ENCODE assay signal across 15 cellular contexts in the genomic region with DNA sequence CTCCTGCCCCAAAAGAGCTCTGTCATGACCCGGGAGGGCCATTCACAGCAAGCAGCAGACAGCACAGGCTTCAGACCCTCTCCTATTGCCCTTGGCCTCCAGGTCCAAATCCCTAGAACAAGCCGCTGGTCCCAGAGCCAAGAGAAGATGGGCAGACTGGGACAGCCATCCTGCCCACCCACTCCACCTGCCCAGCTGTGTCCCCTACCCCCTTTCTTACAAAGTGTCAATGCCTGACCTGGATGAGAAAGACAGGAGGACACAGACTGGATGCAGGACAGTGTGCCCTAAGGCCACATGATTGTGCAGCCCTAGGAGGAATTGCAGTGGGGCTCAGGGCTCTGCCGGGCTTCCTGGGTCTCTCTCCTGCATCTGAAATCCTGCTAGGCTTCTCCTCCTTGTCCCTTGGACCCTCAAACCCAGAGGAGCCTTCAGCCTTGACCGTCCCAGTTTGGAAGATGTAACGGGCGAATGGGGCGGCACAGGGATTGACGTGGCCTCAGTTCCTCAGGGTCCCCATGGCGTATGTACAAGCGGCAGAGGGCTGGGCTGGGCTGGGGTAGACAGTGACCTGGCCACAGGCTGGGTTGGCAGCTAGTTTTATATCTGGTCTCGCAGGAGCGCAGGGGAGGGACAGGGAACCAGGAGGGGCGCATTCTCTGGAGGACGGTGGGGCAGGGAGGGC. TPM values are rescaled to one million over a fixed set of nuclear protein-coding genes. Genes with fewer than 3 reads are reported as not detected.
DNase-seq lines count a peak whose midpoint lies in the region; ATAC-seq, FAIRE-seq and TF ChIP-seq lines count a peak whose summit lies in the region.
"Had no signal": no experiment of that assay in that cellular context is flagged by ENCODE, and none has a peak within 500 bp of the region (broad histone marks: within the 10 kb centered on the region; RNA-seq: fewer than 3 reads in every experiment).

No MANE protein-coding gene starts in this region.

- TF ChIP-seq CTCF in AG04450 (IDR thresholded peaks at IDR 0.05; ENCODE audit: low read depth, low read length), result no peak
- TF ChIP-seq CTCF in right atrium auricular region (IDR thresholded peaks at IDR 0.05), result no peak
- TF ChIP-seq CTCF in gastrocnemius medialis (IDR thresholded peaks at IDR 0.05 in 4 of 5, conservative IDR thresholded peaks at IDR 0.05 in 1 of 5), result no peak

- ATAC-seq in gastrocnemius medialis (no peak), HG02981 (IDR thresholded peaks at IDR 0.05; ENCODE audit: unreplicated experiment) (no peak)
- ATAC-seq: effector memory CD8-positive, alpha-beta T cell had no signal

- H3K4me3 ChIP-seq in AG04450 (ENCODE audit: low read depth, low read length), result no peak overlapping the region
- H3K4me3 ChIP-seq in adipocyte (ENCODE audit: low read length), result no peak overlapping the region
- no peak overlapping the region for H3K4me3 ChIP-seq in right atrium auricular region
- H3K4me3 ChIP-seq in gastrocnemius medialis, result no peak overlapping the region

- H3K36me3 ChIP-seq in adipocyte (ENCODE audit: control insufficient read depth, insufficient read depth, low read length, severe bottlenecking) (no peaks in the 10 kb centered on the region), right atrium auricular region (no peaks in the 10 kb centered on the region), gastrocnemius medialis (no peaks in the 10 kb centered on the region)
- H3K36me3 ChIP-seq: brain microvascular endothelial cell, WERI-Rb-1 had no signal

- H3K4me1 ChIP-seq in adipocyte (ENCODE audit: control insufficient read depth, insufficient read depth, low read length) (peaks cover 47% of the 10 kb centered on the region), right atrium auricular region (peaks cover 7 to 53% of the 10 kb centered on the region in 2 donors), gastrocnemius medialis (peaks cover 10 to 19% of the 10 kb centered on the region in 2 donors)

- in situ Hi-C loops in gastrocnemius medialis (cut with MboI; ENCODE audit: low sequenced_read_pairs in 4 of 4), result no loop called here

- no peak for TF ChIP-seq POLR2A in gastrocnemius medialis (IDR thresholded peaks at IDR 0.05)

- intact Hi-C loops in gastrocnemius medialis (cut with DNase I; ENCODE audit: low total_unique reads), result loop anchor here (10.0 kb wide), 2 partner anchors 95 to 185 kb away; partner anchors contain the start of genes AQP5 and ASIC1

- no peak for FAIRE-seq in frontal cortex (lab: Jason Lieb, UNC)
- FAIRE-seq: G401.6 had no signal

- DNase-seq in AG04450 (ENCODE audit: low read depth, low spot score) (no peak), adipocyte (ENCODE audit: low read depth) (no peak), right atrium auricular region (ENCODE audit: low spot score) (peak; percentile 57), gastrocnemius medialis (no peak), frontal cortex (ENCODE audit: low spot score in 2 of 2) (no peak), NCI-H187 treated with DMSO at 0.1 percent for 48 hours (lab: John Stamatoyannopoulos, UW) (no peak), NCI-H82 (lab: John Stamatoyannopoulos, UW) (no peak)
- DNase-seq: activated naive CD4-positive, alpha-beta T cell treated with anti-CD3 and anti-CD28 coated beads for 36 hours; effector memory CD8-positive, alpha-beta T cell; NCI-H1417 treated with DMSO at 0.1 percent for 48 hours had no signal

- peak overlapping the region; percentile 65 for H3K27ac ChIP-seq in AG04450 (ENCODE audit: low read depth, low read length)
- peak overlapping the region; percentile 77 to 82 for H3K27ac ChIP-seq in right atrium auricular region
- peak overlapping the region; percentile 25 to 41 (median 38) for H3K27ac ChIP-seq in gastrocnemius medialis
- H3K27ac ChIP-seq: brain microvascular endothelial cell, KMS-11, WERI-Rb-1 had no signal

- CTCF ChIA-PET in AG04450 (lab: Charles Lee), result interaction anchor here (1.5 to 2.8 kb wide), 2 partner anchors 76 to 200 kb away, joined by 5 to 14 read pairs; no protein-coding TSS in a partner anchor

- peak overlapping the region; percentile 33 for H3K9ac ChIP-seq in adipocyte (ENCODE audit: low read length)
- H3K9ac ChIP-seq: KMS-11 had no signal

- no peaks in the 10 kb centered on the region for H3K9me3 ChIP-seq in AG04450 (ENCODE audit: control insufficient read depth, insufficient read depth, low read length)
- no peaks in the 10 kb centered on the region for H3K9me3 ChIP-seq in adipocyte (ENCODE audit: control insufficient read depth, low read length)
- H3K9me3 ChIP-seq in right atrium auricular region, result no peaks in the 10 kb centered on the region
- no peaks in the 10 kb centered on the region for H3K9me3 ChIP-seq in gastrocnemius medialis

- H3K27me3 ChIP-seq in AG04450 (ENCODE audit: control insufficient read depth, insufficient read depth, low read length), result peaks cover 10% of the 10 kb centered on the region
- peaks cover 13% of the 10 kb centered on the region for H3K27me3 ChIP-seq in adipocyte (replicated peaks; ENCODE audit: control insufficient read depth, insufficient read depth, low read length)
- H3K27me3 ChIP-seq in right atrium auricular region, result no peaks in the 10 kb centered on the region
- H3K27me3 ChIP-seq in gastrocnemius medialis, result no peaks in the 10 kb centered on the region

- POLR2A ChIA-PET in AG04450 (lab: Yijun Ruan, JAX), result interaction anchor here (0.6 to 1.4 kb wide), 10 partner anchors 11 to 297 kb away, joined by 3 to 9 read pairs (median 4); partner anchors contain the start of genes BCDIN3D, CERS5, NCKAP5L and TMBIM6

RNA-seq across cellular contexts. Expression of gene BCDIN3D, which starts 27.1 kb away (rescaled TPM):
- 3.7 and 3.8 TPM in 2 replicates for polyA plus RNA-seq in AG04450 (2011; rRNA removed)
- polyA minus RNA-seq in AG04450 (2011; rRNA and poly(A)+ RNA removed), result 2.4 and 3.0 TPM in 2 replicates
- total RNA-seq in right atrium auricular region (1 to 10 TPM; 1.8 to 2.0 TPM), gastrocnemius medialis (1 to 10 TPM; 1.2 to 2.7 (median 2.3) TPM), frontal cortex (6.9 TPM)

RNA-seq across cellular contexts. Expression of gene FAIM2, which starts 33.7 kb away (rescaled TPM):
- polyA plus RNA-seq in AG04450 (2011; rRNA removed), result 5.9 and 9.1 TPM in 2 replicates
- 9.7 and 10.7 TPM in 2 replicates for polyA minus RNA-seq in AG04450 (2011; rRNA and poly(A)+ RNA removed)
- total RNA-seq in right atrium auricular region (1 to 10 TPM; 4.6 to 9.8 TPM), gastrocnemius medialis (1 to 10 TPM in 1 of 4 donors, under 1 TPM in 1, not detected in 2; 0.13 to 1.1 TPM), frontal cortex (17.9 TPM)

RNA-seq across cellular contexts. Expression of gene NCKAP5L, which starts 41.7 kb away (rescaled TPM):
- polyA plus RNA-seq in AG04450 (2011; rRNA removed), result 5.6 and 7.3 TPM in 2 replicates
- 15.9 and 16.0 TPM in 2 replicates for polyA minus RNA-seq in AG04450 (2011; rRNA and poly(A)+ RNA removed)
- total RNA-seq in right atrium auricular region (10 to 100 TPM; 18.6 to 18.7 TPM), gastrocnemius medialis (10 to 100 TPM in 3 of 4 donors, 1 to 10 TPM in 1; 8.4 to 15.5 (median 10.4) TPM), frontal cortex (7.3 TPM)
